Comparison of ENCODE assay signal across 14 cellular contexts in the genomic region with DNA sequence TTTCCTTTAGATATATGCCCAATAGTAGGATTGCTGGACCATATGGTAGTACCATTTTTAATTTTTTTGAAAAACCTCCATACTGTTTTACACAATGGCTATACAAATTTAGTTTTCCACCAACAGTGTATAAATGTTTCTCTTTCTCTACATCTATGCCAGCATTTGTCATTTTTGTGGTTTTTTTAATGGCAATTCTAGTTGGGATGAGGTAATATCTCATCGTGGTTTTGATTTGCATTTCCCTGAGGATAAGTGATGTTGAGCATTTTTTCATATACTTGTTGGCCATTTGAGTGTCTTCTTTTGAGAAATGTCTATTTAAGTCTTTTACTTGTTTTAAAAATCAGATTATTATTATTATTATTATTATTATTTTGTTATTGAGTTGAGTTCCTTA. TPM values are rescaled to one million over a fixed set of nuclear protein-coding genes. Genes with fewer than 3 reads are reported as not detected.
DNase-seq lines count a peak whose midpoint lies in the region; TF ChIP-seq lines count a peak whose summit lies in the region.
"Had no signal": no experiment of that assay in that cellular context is flagged by ENCODE, and none has a peak within 500 bp of the region (broad histone marks: within the 10 kb centered on the region; RNA-seq: fewer than 3 reads in every experiment).

No MANE protein-coding gene starts in this region.

- peaks cover 5% of the 10 kb centered on the region for H3F3A ChIP-seq in MM.1S (ENCODE audit: insufficient read depth, low read length)

- DNase-seq in ELR (ENCODE audit: low read depth): peak; percentile 19
- no peak for DNase-seq in MM.1S
- peak; percentile 30 for DNase-seq in amniotic epithelial cell (ENCODE audit: low read depth)
- peak; percentile 34 for DNase-seq in fibroblast of the aortic adventitia (ENCODE audit: low read depth)
- no peak for DNase-seq in DMS153 (lab: John Stamatoyannopoulos, UW)
- no peak for DNase-seq in NCI-H2081 (lab: John Stamatoyannopoulos, UW)
- no peak for DNase-seq in NCI-H526 treated with DMSO at 0.1 percent for 48 hours (lab: John Stamatoyannopoulos, UW)
- no peak for DNase-seq in SW480 (ENCODE audit: low spot score)
- DNase-seq: CD8-positive, alpha-beta T cell; KBM-7; MG63; NCI-H1436; NCI-H2029 treated with DMSO at 0.1 percent for 48 hours; NCI-H524 treated with DMSO at 0.1 percent for 48 hours had no signal

- peaks cover 37% of the 10 kb centered on the region for H3K79me2 ChIP-seq in MM.1S (ENCODE audit: low read length)

- H3K36me3 ChIP-seq in MM.1S (replicated peaks; ENCODE audit: insufficient read depth, low read length): 0 out of 2 replicates have a peak, but pooled peaks cover 2% of the 10 kb centered on the region

- H3K9me2 ChIP-seq in MM.1S (replicated peaks; ENCODE audit: insufficient read depth, low read length): no peaks in the 10 kb centered on the region

- H3K4me3 ChIP-seq in MM.1S (ENCODE audit: low read length): no peak overlapping the region
- no peak overlapping the region for H3K4me3 ChIP-seq in fibroblast of the aortic adventitia (ENCODE audit: low read depth, low read length)
- H3K4me3 ChIP-seq: MG63 had no signal

- no peaks in the 10 kb centered on the region for H3K9me3 ChIP-seq in MM.1S (replicated peaks; ENCODE audit: insufficient read depth, low read length)

- no peak overlapping the region for H2AFZ ChIP-seq in MM.1S (ENCODE audit: low read length)

- no peak overlapping the region; the same call in 1 of the 2 replicates for H3K27ac ChIP-seq in MM.1S (ENCODE audit: low read length)

- H3K4me1 ChIP-seq in MM.1S (ENCODE audit: low read length): peaks cover 15% of the 10 kb centered on the region

- no peaks in the 10 kb centered on the region for H3K27me3 ChIP-seq in MM.1S (replicated peaks; ENCODE audit: insufficient read depth, low read length)
- H3K27me3 ChIP-seq: MG63 had no signal

- H4K20me1 ChIP-seq in MM.1S (ENCODE audit: insufficient read depth, low read length): no peaks in the 10 kb centered on the region

- no peak for TF ChIP-seq CTCF in MM.1S (IDR thresholded peaks at IDR 0.05; ENCODE audit: low read length)
- no peak for TF ChIP-seq CTCF in fibroblast of the aortic adventitia (IDR thresholded peaks at IDR 0.05; ENCODE audit: insufficient read depth, low read length)

- H3K4me2 ChIP-seq in MM.1S (ENCODE audit: low read depth, low read length): peak overlapping the region; percentile 4; the same call in 1 of the 2 replicates

- H3K9ac ChIP-seq in MM.1S (ENCODE audit: low read length): no peak overlapping the region

RNA-seq across cellular contexts. Expression of a gene that starts 35.5 kb away (rescaled TPM):
- total RNA-seq in fibroblast of the aortic adventitia (ENCODE audit: low replicate concordance): 7.3 and 74.7 TPM in 2 replicates
- total RNA-seq: CD8-positive, alpha-beta T cell had no signal

Comparison
In these comparisons a context has a peak if more than half of its experiments do, and no peak if none do; other contexts are left out.
1. DNase-seq: peak in ELR (single experiment), amniotic epithelial cell (single experiment) and fibroblast of the aortic adventitia (single experiment); none in MM.1S (single experiment), DMS153 (single experiment), NCI-H2081 (0 of 2), NCI-H526 treated with DMSO at 0.1 percent for 48 hours (single experiment) and SW480 (single experiment).